Comparison of ENCODE assay signal across 8 cellular contexts in genomic region chr17:42017866-42018200, GRCh38. TPM values are rescaled to one million over a fixed set of nuclear protein-coding genes. Genes with fewer than 3 reads are reported as not detected.
DNase-seq lines count a peak whose midpoint lies in the region; ATAC-seq and TF ChIP-seq lines count a peak whose summit lies in the region.

No MANE protein-coding gene starts in this region.

- intact Hi-C loops in esophagus muscularis mucosa (cut with DNase I) = loop anchor here (2.0 kb wide), 1 partner anchor 51 kb away; the partner anchor contains the start of gene CNP
- intact Hi-C loops in psoas muscle (cut with DNase I) = loop anchor here (2.0 to 5.0 kb wide), 2 partner anchors 51 kb away; partner anchors contain the start of gene CNP (in 2 of the 2)

- TF ChIP-seq POLR2A in esophagus muscularis mucosa (IDR thresholded peaks at IDR 0.05; ENCODE audit: low read depth) = no peak

- H3K36me3 Mint-ChIP-seq in activated T-cell treated with anti-CD3 and anti-CD28 coated beads, Interleukin-2, amount 50 U/mL, for 4 hours (ENCODE audit: insufficient read depth) = peaks cover 9% of the 10 kb centered on the region

- no peaks in the 10 kb centered on the region for H3K9me3 Mint-ChIP-seq in activated T-cell treated with anti-CD3 and anti-CD28 coated beads, Interleukin-2, amount 50 U/mL, for 4 hours

- no peaks in the 10 kb centered on the region for H3K27me3 ChIP-seq in SJSA1 (replicated peaks)
- H3K27me3 ChIP-seq in esophagus muscularis mucosa = no peaks in the 10 kb centered on the region
- H3K27me3 ChIP-seq in psoas muscle (ENCODE audit: insufficient read depth in 3 of 3, low read length in 2 of 3) = no peaks in the 10 kb centered on the region

- H3K9me3 ChIP-seq in SJSA1 (replicated peaks) (no peaks in the 10 kb centered on the region), esophagus muscularis mucosa (no peaks in the 10 kb centered on the region), psoas muscle (no peaks in the 10 kb centered on the region)

- 11% methylated on average over 6 of the region's 11 CpGs for WGBS in esophagus muscularis mucosa
- WGBS in psoas muscle, 3 donors = 3 to 5% (median 3%) methylated on average over 11 of the region's 11 CpGs

- no peak for TF ChIP-seq EP300 in esophagus muscularis mucosa (IDR thresholded peaks at IDR 0.05)

- peaks cover 29% of the 10 kb centered on the region for H3K36me3 ChIP-seq in SJSA1
- H3K36me3 ChIP-seq in esophagus muscularis mucosa = peaks cover 8 to 15% (median 9%) of the 10 kb centered on the region in 4 donors
- peaks cover 6 to 15% of the 10 kb centered on the region in 2 donors for H3K36me3 ChIP-seq in psoas muscle (ENCODE audit: insufficient read depth in 1 of 2, low read depth in 1 of 2)

- peaks cover 56% of the 10 kb centered on the region for H3K4me1 Mint-ChIP-seq in activated T-cell treated with anti-CD3 and anti-CD28 coated beads, Interleukin-2, amount 50 U/mL, for 4 hours (ENCODE audit: low read depth)

- peak overlapping the region; percentile 99 for H3K4me3 Mint-ChIP-seq in activated T-cell treated with anti-CD3 and anti-CD28 coated beads, Interleukin-2, amount 50 U/mL, for 4 hours

- H3K4me1 ChIP-seq in SJSA1 (replicated peaks) (peaks cover 20% of the 10 kb centered on the region), esophagus muscularis mucosa (peaks cover 50 to 75% (median 66%) of the 10 kb centered on the region in 4 donors), psoas muscle (peaks cover 46% of the 10 kb centered on the region)

- no peaks in the 10 kb centered on the region for H3K27me3 Mint-ChIP-seq in activated T-cell treated with anti-CD3 and anti-CD28 coated beads, Interleukin-2, amount 50 U/mL, for 4 hours (ENCODE audit: low read depth)

- peak overlapping the region; percentile 88 for H3K27ac ChIP-seq in SJSA1
- H3K27ac ChIP-seq in esophagus muscularis mucosa (replicated peaks in 1 of 4) = peak overlapping the region; percentile 82 to 92 (median 90)
- peak overlapping the region; percentile 95 for H3K27ac ChIP-seq in psoas muscle

- H3K4me3 ChIP-seq in SJSA1 (peak overlapping the region; percentile 77), esophagus muscularis mucosa (peak overlapping the region; percentile 65 to 95 (median 78)), psoas muscle (peak overlapping the region; percentile 95)

- TF ChIP-seq CTCF in esophagus muscularis mucosa (IDR thresholded peaks at IDR 0.05) (no peak), psoas muscle (IDR thresholded peaks at IDR 0.05) (no peak)

- no peak for DNase-seq in activated T-cell treated with anti-CD3 and anti-CD28 coated beads, Interleukin-2, amount 50 U/mL, for 4 hours
- no peak for DNase-seq in activated T-cell treated with anti-CD3 and anti-CD28 coated beads, Interleukin-2, amount 50 U/mL, for 1 hour
- DNase-seq in SJSA1 (ENCODE audit: low read depth in 1 of 2, low spot score in 2 of 2) (no peak), esophagus muscularis mucosa (ENCODE audit: extremely low spot score) (no peak), psoas muscle (no peak), NCI-H2029 (lab: John Stamatoyannopoulos, UW) (no peak), 8988T (no peak)

- ATAC-seq in activated T-cell treated with anti-CD3 and anti-CD28 coated beads, Interleukin-2, amount 50 U/mL, for 4 hours = peak; percentile 3 to 15
- ATAC-seq in psoas muscle (no peak), GM18511 (IDR thresholded peaks at IDR 0.05; ENCODE audit: unreplicated experiment) (no peak)

RNA-seq across cellular contexts. Expression of gene DNAJC7, which starts 0.6 kb away (rescaled TPM):
- total RNA-seq in activated T-cell treated with anti-CD3 and anti-CD28 coated beads, Interleukin-2, amount 50 U/mL, for 4 hours = 100 to 1,000 TPM; 144 to 154 (median 147) TPM
- 80.6 and 97.7 TPM in 2 replicates for total RNA-seq in SJSA1 (2014; rRNA removed; shearing (Covaris generic))
- total RNA-seq in esophagus muscularis mucosa = 10 to 100 TPM; 43.1 to 51.1 (median 44.4) TPM
- 100 to 1,000 TPM in 1 of 4 donors, 10 to 100 TPM in 3; 66.3 to 102 (median 76.9) TPM for total RNA-seq in psoas muscle
- 100 to 1,000 TPM in 1 of 3 donors, 10 to 100 TPM in 2; 85.4 to 142 (median 93.3) TPM for polyA plus RNA-seq in psoas muscle

RNA-seq across cellular contexts. Expression of gene NKIRAS2, which starts 2.1 kb away (rescaled TPM):
- 10 to 100 TPM; 33.4 to 35.8 (median 34.2) TPM for total RNA-seq in activated T-cell treated with anti-CD3 and anti-CD28 coated beads, Interleukin-2, amount 50 U/mL, for 4 hours
- 50.2 and 63.1 TPM in 2 replicates for total RNA-seq in SJSA1 (2014; rRNA removed; shearing (Covaris generic))
- total RNA-seq in esophagus muscularis mucosa = 10 to 100 TPM; 44.0 to 74.3 (median 59.0) TPM
- 10 to 100 TPM; 35.0 to 46.8 (median 39.4) TPM for total RNA-seq in psoas muscle
- 10 to 100 TPM; 41.5 to 81.1 (median 43.1) TPM for polyA plus RNA-seq in psoas muscle

RNA-seq across cellular contexts. Expression of gene C17orf113, which starts 32.6 kb away (rescaled TPM):
- total RNA-seq in activated T-cell treated with anti-CD3 and anti-CD28 coated beads, Interleukin-2, amount 50 U/mL, for 4 hours = under 1 TPM in 2 of 3 donors, not detected in 1; 0.08 to 0.13 TPM
- 0.18 and 1.2 TPM in 2 replicates for total RNA-seq in SJSA1 (2014; rRNA removed; shearing (Covaris generic))
- total RNA-seq in esophagus muscularis mucosa (1 to 10 TPM in 1 of 4 donors, under 1 TPM in 3; under 0.01 to 1.2 (median 0.67) TPM), psoas muscle (1 to 10 TPM in 2 of 4 donors, under 1 TPM in 2; 0.56 to 1.2 (median 0.82) TPM)
- under 1 TPM; 0.08 to 0.22 (median 0.12) TPM for polyA plus RNA-seq in psoas muscle

RNA-seq across cellular contexts. Expression of gene CNP, which starts 51.2 kb away (rescaled TPM):
- total RNA-seq in activated T-cell treated with anti-CD3 and anti-CD28 coated beads, Interleukin-2, amount 50 U/mL, for 4 hours = 10 to 100 TPM; 70.0 to 80.0 (median 78.3) TPM
- 45.7 and 47.1 TPM in 2 replicates for total RNA-seq in SJSA1 (2014; rRNA removed; shearing (Covaris generic))
- total RNA-seq in esophagus muscularis mucosa (100 to 1,000 TPM in 1 of 4 donors, 10 to 100 TPM in 3; 68.9 to 101 (median 78.5) TPM), psoas muscle (10 to 100 TPM; 21.0 to 26.8 (median 22.9) TPM)
- polyA plus RNA-seq in psoas muscle = 10 to 100 TPM; 17.6 to 22.6 (median 21.2) TPM

Comparison
In these comparisons a context has a peak if more than half of its experiments do, and no peak if none do; other contexts are left out.
1. ATAC-seq: peak in activated T-cell treated with anti-CD3 and anti-CD28 coated beads, Interleukin-2, amount 50 U/mL, for 4 hours (2 of 2); none in psoas muscle (0 of 4) and GM18511 (single experiment).
2. Peak in every context shown above with its lines, with median percentiles within 50 percentile points of each other: H3K27ac ChIP-seq and H3K4me3 ChIP-seq.